ENCODE assay signal across 8 cellular contexts in the genomic region with DNA sequence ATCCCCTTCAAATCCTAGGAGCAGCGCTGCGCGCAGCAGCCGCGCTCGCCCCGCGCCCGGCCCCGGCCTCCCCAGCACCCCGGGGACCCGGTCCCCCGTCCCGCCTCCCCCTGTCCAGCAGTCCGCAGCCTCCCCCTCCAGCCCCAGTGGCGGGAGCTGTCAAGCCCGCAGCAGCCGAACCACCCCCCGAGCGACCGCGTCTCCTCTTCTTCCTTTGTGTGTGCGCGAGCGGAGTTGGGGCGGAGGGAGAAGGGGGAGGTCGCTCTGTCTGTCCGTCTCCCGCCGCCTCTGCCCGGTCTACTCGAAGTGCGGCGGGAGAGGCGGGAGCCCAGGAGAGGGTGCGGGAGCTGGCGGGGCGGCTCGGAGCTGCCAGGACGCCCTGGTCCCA. TPM values are rescaled to one million over a fixed set of nuclear protein-coding genes. Genes with fewer than 3 reads are reported as not detected.
DNase-seq lines count a peak whose midpoint lies in the region; ATAC-seq and TF ChIP-seq lines count a peak whose summit lies in the region.

No MANE protein-coding gene starts in this region.

- no peaks in the 10 kb centered on the region for H3K9me3 Mint-ChIP-seq in immature natural killer cell
- no peaks in the 10 kb centered on the region for H3K9me3 Mint-ChIP-seq in stimulated activated naive B cell treated with anti-CD40 and anti-IgM and Interleukin-4, amounts not matched to agents 10 μg/mL and 1 μg/mL and 100 μg/mL, for 72 hours

- H3K4me3 Mint-ChIP-seq in immature natural killer cell = peak overlapping the region; percentile 87 to 95 (median 93)
- peak overlapping the region; percentile 84 to 91 for H3K4me3 Mint-ChIP-seq in stimulated activated naive B cell treated with anti-CD40 and anti-IgM and Interleukin-4, amounts not matched to agents 10 μg/mL and 1 μg/mL and 100 μg/mL, for 72 hours

- TF ChIP-seq CTCF in AG09309 (IDR thresholded peaks at IDR 0.05; ENCODE audit: control insufficient read depth, insufficient read depth, low read depth, low read length, missing control alignments) (no peak), adrenal gland (IDR thresholded peaks at IDR 0.05) (no peak)

- intact Hi-C loops in adrenal gland (cut with DNase I) = loop anchor here (5.0 to 10.0 kb wide), 2 partner anchors 131 to 148 kb away; no protein-coding TSS in a partner anchor

- H3K9me3 ChIP-seq in adrenal gland (replicated peaks in 1 of 3) = no peaks in the 10 kb centered on the region

- no peaks in the 10 kb centered on the region for H3K36me3 ChIP-seq in adrenal gland (replicated peaks in 1 of 2)

- H3K27ac Mint-ChIP-seq in immature natural killer cell = peak overlapping the region in 3 of 6 donors; percentile 58 to 89 (median 66)
- peak overlapping the region; percentile 38 for H3K27ac Mint-ChIP-seq in stimulated activated naive B cell treated with anti-CD40 and anti-IgM and Interleukin-4, amounts not matched to agents 10 μg/mL and 1 μg/mL and 100 μg/mL, for 72 hours

- DNase-seq in AG09309 (ENCODE audit: low read depth) (no peak), adrenal gland (peak in 5 of 7 donors; percentile 17 to 24 (median 22)), immature natural killer cell (no peak), NCI-H345 (lab: John Stamatoyannopoulos, UW) (no peak), UCSD-AML1 (lab: John Stamatoyannopoulos, UW; ENCODE audit: unreplicated experiment) (no peak)
- DNase-seq in stimulated activated naive B cell treated with anti-CD40 and anti-IgM and Interleukin-4, amounts not matched to agents 10 μg/mL and 1 μg/mL and 100 μg/mL, for 72 hours = no peak

- H3K27ac ChIP-seq in adrenal gland = peak overlapping the region in 2 of 5 donors; percentile 66 to 85

- TF ChIP-seq POLR2A in adrenal gland (IDR thresholded peaks at IDR 0.05) = no peak

- H3K36me3 Mint-ChIP-seq in immature natural killer cell = no peaks in the 10 kb centered on the region
- no peaks in the 10 kb centered on the region for H3K36me3 Mint-ChIP-seq in stimulated activated naive B cell treated with anti-CD40 and anti-IgM and Interleukin-4, amounts not matched to agents 10 μg/mL and 1 μg/mL and 100 μg/mL, for 72 hours

- peak; percentile 24 for ATAC-seq in HG02885 (IDR thresholded peaks at IDR 0.05; ENCODE audit: poor library complexity, unreplicated experiment)
- ATAC-seq in stimulated activated naive B cell treated with anti-CD40 and anti-IgM and Interleukin-4, amounts not matched to agents 10 μg/mL and 1 μg/mL and 100 μg/mL, for 72 hours (replicated peaks) = no peak
- ATAC-seq in GM19452 (IDR thresholded peaks at IDR 0.05; ENCODE audit: unreplicated experiment) = no peak

- peaks cover 38 to 48% of the 10 kb centered on the region in 2 donors for H3K4me1 Mint-ChIP-seq in immature natural killer cell
- H3K4me1 Mint-ChIP-seq in stimulated activated naive B cell treated with anti-CD40 and anti-IgM and Interleukin-4, amounts not matched to agents 10 μg/mL and 1 μg/mL and 100 μg/mL, for 72 hours = peaks cover 15 to 37% of the 10 kb centered on the region in 2 donors

- H3K27me3 ChIP-seq in adrenal gland = no peaks in the 10 kb centered on the region

- 2 to 3% (median 2%) methylated on average over 12 to 40 of the region's 40 CpGs for WGBS in adrenal gland, 4 donors

- H3K4me3 ChIP-seq in AG09309 (ENCODE audit: control insufficient read depth, low read depth, low read length) = peak overlapping the region; percentile 36
- peak overlapping the region in 3 of 4 donors; percentile 16 to 73 (median 36) for H3K4me3 ChIP-seq in adrenal gland

- peaks cover 3 to 13% of the 10 kb centered on the region in 2 donors for H3K4me1 ChIP-seq in adrenal gland (replicated peaks in 1 of 2)

- peaks cover 7 to 31% (median 13%) of the 10 kb centered on the region in 3 donors for H3K27me3 Mint-ChIP-seq in immature natural killer cell (ENCODE audit: low read depth in 3 of 3)
- peaks cover 67 to 80% of the 10 kb centered on the region in 2 donors for H3K27me3 Mint-ChIP-seq in stimulated activated naive B cell treated with anti-CD40 and anti-IgM and Interleukin-4, amounts not matched to agents 10 μg/mL and 1 μg/mL and 100 μg/mL, for 72 hours

RNA-seq across cellular contexts. Expression of a gene that starts 0.4 kb away (rescaled TPM):
- 10 to 100 TPM in 5 of 8 donors, 1 to 10 TPM in 3; 2.7 to 20.5 (median 14.0) TPM for total RNA-seq in adrenal gland
- polyA plus RNA-seq in adrenal gland (1 to 10 TPM; 5.2 to 9.5 (median 6.8) TPM), immature natural killer cell (10 to 100 TPM in 2 of 3 donors, 1 to 10 TPM in 1; 7.7 to 23.9 (median 14.6) TPM)

RNA-seq across cellular contexts. Expression of a gene that starts 47.9 kb away (rescaled TPM):
- total RNA-seq in adrenal gland = 10 to 100 TPM in 7 of 8 donors, 1 to 10 TPM in 1; 3.2 to 61.7 (median 34.7) TPM
- polyA plus RNA-seq in adrenal gland (10 to 100 TPM in 2 of 3 donors, 1 to 10 TPM in 1; 8.1 to 15.2 (median 10.3) TPM), immature natural killer cell (10 to 100 TPM in 2 of 3 donors, 1 to 10 TPM in 1; 4.3 to 60.4 (median 35.4) TPM)

Comparison
In these comparisons a context has a peak if more than half of its experiments do, and no peak if none do; other contexts are left out.
1. DNase-seq: peak in adrenal gland (5 of 7); none in AG09309 (single experiment), immature natural killer cell (0 of 3), stimulated activated naive B cell treated with anti-CD40 and anti-IgM and Interleukin-4, amounts not matched to agents 10 μg/mL and 1 μg/mL and 100 μg/mL, for 72 hours (single experiment), NCI-H345 (single experiment) and UCSD-AML1 (single experiment).